Comparison of ENCODE assay signal across 11 cellular contexts in the genomic region with DNA sequence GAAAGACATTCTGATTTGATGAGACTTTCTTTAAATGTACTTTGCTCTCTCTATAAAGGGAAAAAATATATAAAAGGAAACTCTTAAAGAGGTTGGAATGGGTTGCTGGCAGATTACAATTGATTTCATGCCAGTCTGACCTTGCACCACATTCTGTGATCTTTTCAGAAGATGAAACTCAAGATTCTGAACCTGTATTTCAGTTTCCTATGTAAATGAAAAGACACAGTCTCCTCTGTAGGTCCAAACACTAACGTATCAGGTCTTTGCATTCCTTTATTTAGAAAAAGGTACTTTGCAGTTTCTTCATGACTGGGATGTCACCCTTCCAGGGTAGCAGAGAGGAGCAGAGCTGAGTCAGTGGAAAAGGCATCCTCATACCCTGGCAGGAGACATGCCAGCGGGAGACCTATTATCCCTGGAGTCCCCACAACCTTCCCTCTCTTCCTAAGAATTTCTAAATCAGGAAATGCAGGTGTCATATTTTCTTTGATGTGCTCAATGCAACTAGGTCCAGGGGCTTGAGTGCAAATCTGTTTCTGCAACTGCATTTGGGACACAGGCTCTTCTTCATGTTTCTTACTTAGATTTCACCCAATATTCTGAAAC.
DNase-seq lines count a peak whose midpoint lies in the region; ATAC-seq and TF ChIP-seq lines count a peak whose summit lies in the region.
"Had no signal": no experiment of that assay in that cellular context is flagged by ENCODE, and none has a peak within 500 bp of the region (broad histone marks: within the 10 kb centered on the region; RNA-seq: fewer than 3 reads in every experiment).

No MANE protein-coding gene starts in this region.

- peaks cover 7% of the 10 kb centered on the region for H3K36me3 Mint-ChIP-seq in glutamatergic neuron (ENCODE audit: unreplicated experiment)
- H3K36me3 Mint-ChIP-seq: CD14-positive monocyte had no signal

- peaks cover 18% of the 10 kb centered on the region for H3K4me1 Mint-ChIP-seq in glutamatergic neuron (ENCODE audit: low read depth, unreplicated experiment)
- H3K4me1 Mint-ChIP-seq: CD14-positive monocyte had no signal

- H3K27ac ChIP-seq in HUES48 (ENCODE audit: low read depth, low read length) = peak overlapping the region; percentile 95

- peaks cover 44% of the 10 kb centered on the region for H3K9me3 Mint-ChIP-seq in glutamatergic neuron (ENCODE audit: unreplicated experiment)

- peak overlapping the region; percentile 6 for H3K27ac Mint-ChIP-seq in glutamatergic neuron (ENCODE audit: unreplicated experiment)
- H3K27ac Mint-ChIP-seq: CD14-positive monocyte had no signal

- no peaks in the 10 kb centered on the region for H3K36me3 ChIP-seq in HUES48 (ENCODE audit: control insufficient read depth, insufficient read depth, low read length)
- H3K36me3 ChIP-seq: thyroid gland had no signal

- no peak for TF ChIP-seq CTCF in GM10266 (IDR thresholded peaks at IDR 0.05; ENCODE audit: control insufficient read depth, insufficient read depth, low read depth, missing control alignments)
- TF ChIP-seq CTCF in glutamatergic neuron (IDR thresholded peaks at IDR 0.05; ENCODE audit: partially characterized antibody, unreplicated experiment) = no peak

- H3K9ac ChIP-seq in HUES48 (ENCODE audit: low read depth, low read length) = no peak overlapping the region

- peaks cover 45% of the 10 kb centered on the region for H3K4me1 ChIP-seq in HUES48 (ENCODE audit: control insufficient read depth, insufficient read depth, low read length)

- no peaks in the 10 kb centered on the region for H3K9me3 ChIP-seq in HUES48 (ENCODE audit: control insufficient read depth, insufficient read depth, low read length)
- H3K9me3 ChIP-seq: thyroid gland had no signal

- DNase-seq in GM10266 (ENCODE audit: extremely low spot score) (peak; percentile 5), glutamatergic neuron (no peak), HUDEP-2 (lab: John Stamatoyannopoulos, UW; ENCODE audit: unreplicated experiment in 76 of 76) (no peak), NCI-H1436 (lab: John Stamatoyannopoulos, UW) (no peak)
- no peak for DNase-seq in stimulated activated CD4-positive, alpha-beta T cell treated with anti-CD3 and anti-CD28 coated beads, Interleukin-4, amount 100 ng/mL, for 24 hours
- DNase-seq in activated CD8-positive, alpha-beta memory T cell treated with anti-CD3 and anti-CD28 coated beads, Interleukin-2, amount 50 U/mL, for 4 hours = no peak
- DNase-seq: nucleus accumbens, thyroid gland had no signal

- H3K4me3 ChIP-seq in HUES48 (ENCODE audit: low read depth, low read length) = no peak overlapping the region
- H3K4me3 ChIP-seq: thyroid gland had no signal

- ATAC-seq in GM21390 (IDR thresholded peaks at IDR 0.05; ENCODE audit: unreplicated experiment) = peak; percentile 51

- H3K27me3 ChIP-seq in HUES48 (ENCODE audit: control insufficient read depth, insufficient read depth, low read length) = no peaks in the 10 kb centered on the region
- H3K27me3 ChIP-seq: thyroid gland had no signal

- H3K4me3 Mint-ChIP-seq in glutamatergic neuron (ENCODE audit: unreplicated experiment) = no peak overlapping the region
- H3K4me3 Mint-ChIP-seq: CD14-positive monocyte had no signal

- H3K27me3 Mint-ChIP-seq in glutamatergic neuron (ENCODE audit: unreplicated experiment) = peaks cover 31% of the 10 kb centered on the region
